Comparison of ENCODE assay signal across 16 cellular contexts in genomic region chr6:74451953-74452352, GRCh38.
A peak's percentile ranks its signal among the peaks of the same experiment; 100 is the strongest.
DNase-seq lines count a peak whose midpoint lies in the region; ATAC-seq, FAIRE-seq and TF ChIP-seq lines count a peak whose summit lies in the region.
"Had no signal": no experiment of that assay in that cellular context is flagged by ENCODE, and none has a peak within 500 bp of the region (broad histone marks: within the 10 kb centered on the region; RNA-seq: fewer than 3 reads in every experiment).

No MANE protein-coding gene starts in this region.

- no peak for DNase-seq in IMR-90
- no peak for DNase-seq in GM12878 (ENCODE audit: low read depth, low spot score)
- DNase-seq in mesenchymal stem cell: no peak
- no peak for DNase-seq in spleen
- DNase-seq in SHP77 (lab: John Stamatoyannopoulos, UW): no peak
- no peak for DNase-seq in midbrain (lab: John Stamatoyannopoulos, UW)
- DNase-seq: C1 segment of cervical spinal cord; Caco-2; CD4-positive, alpha-beta T cell; GF-D8; HCEC 1CT; HFFc6; KG1 had no signal

- no peaks in the 10 kb centered on the region for H3K79me1 ChIP-seq in IMR-90 (ENCODE audit: low read depth in 1 of 2, low read length in 2 of 2)
- no peaks in the 10 kb centered on the region for H3K79me1 ChIP-seq in mesenchymal stem cell (replicated peaks; ENCODE audit: low read length, poor library complexity, severe bottlenecking)

- no peak for TF ChIP-seq EP300 in GM12878 (IDR thresholded peaks at IDR 0.05; ENCODE audit: borderline replicate concordance in 1 of 2, control insufficient read depth in 1 of 2, low read depth in 2 of 2, low read length in 2 of 2)

- POLR2A ChIA-PET in IMR-90 (lab: Charles Lee; ENCODE audit: unreplicated experiment): no interaction called here
- POLR2A ChIA-PET in GM12878 (lab: Charles Lee): no interaction called here

- no peak overlapping the region for H3K56ac ChIP-seq in IMR-90 (ENCODE audit: extremely low read depth, insufficient read depth, low read length)

- H3K27ac ChIP-seq in IMR-90 (ENCODE audit: insufficient read depth, low read length) (no peak overlapping the region), GM12878 (ENCODE audit: control insufficient read depth, insufficient read depth) (no peak overlapping the region), mesenchymal stem cell (ENCODE audit: low read length, poor library complexity, severe bottlenecking) (no peak overlapping the region), spleen (no peak overlapping the region)

- H3K14ac ChIP-seq in IMR-90 (replicated peaks; ENCODE audit: low read depth, low read length) (no peak overlapping the region), mesenchymal stem cell (ENCODE audit: low read length in 2 of 2) (no peak overlapping the region)

- H3K79me2 ChIP-seq in GM12878 (ENCODE audit: control insufficient read depth, insufficient read depth, low read length): no peaks in the 10 kb centered on the region

- SMC1A ChIA-PET in GM12878 (lab: Charles Lee; ENCODE audit: uncharacterized antibody, unreplicated experiment): interaction anchor here (1.3 kb wide), 1 partner anchor 9 kb away, joined by 4 read pairs; no protein-coding TSS in a partner anchor

- H2BK20ac ChIP-seq in IMR-90 (ENCODE audit: low read depth, low read length): no peak overlapping the region

- no TSS peak for BruUV-seq in IMR-90 (replicated peaks; lab: Mats Ljungman, UMichigan)
- no TSS peak for BruUV-seq in GM12878 (replicated peaks; lab: Mats Ljungman, UMichigan)

- in situ Hi-C loops in IMR-90 (cut with MboI; ENCODE audit: low sequenced_read_pairs): no loop called here
- in situ Hi-C loops in GM12878 (cut with MboI): no loop called here

- H3K18ac ChIP-seq in IMR-90 (ENCODE audit: low read depth, low read length): no peak overlapping the region
- H3K18ac ChIP-seq in mesenchymal stem cell (ENCODE audit: low read depth in 1 of 2, low read length in 2 of 2): no peak overlapping the region

- ATAC-seq in GM18867 (IDR thresholded peaks at IDR 0.05; ENCODE audit: unreplicated experiment): peak; percentile 67
- no peak for ATAC-seq in IMR-90 (ENCODE audit: low read depth)
- peak; percentile 54 for ATAC-seq in GM12878

- intact Hi-C loops in IMR-90 (cut with micrococcal nuclease) (no loop called here), GM12878 (cut with micrococcal nuclease; ENCODE audit: unreplicated experiment) (no loop called here), spleen (cut with DNase I; ENCODE audit: low total_unique reads) (no loop called here)

- H2BK120ac ChIP-seq in IMR-90 (ENCODE audit: low read depth, low read length): 0 out of 2 replicates have a peak overlapping the region, but pooled peaks have one; percentile 17
- no peak overlapping the region for H2BK120ac ChIP-seq in mesenchymal stem cell (ENCODE audit: low read depth, low read length)

- peak overlapping the region; percentile 25 for H2AFZ ChIP-seq in IMR-90 (replicated peaks; ENCODE audit: low read length, poor library complexity)
- H2AFZ ChIP-seq in GM12878 (ENCODE audit: control insufficient read depth, low read depth, low read length): no peak overlapping the region
- H2AFZ ChIP-seq in mesenchymal stem cell (ENCODE audit: low read depth, low read length): no peak overlapping the region

- H4K8ac ChIP-seq in IMR-90 (ENCODE audit: low read depth in 2 of 2, low read length in 2 of 2) (no peak overlapping the region), mesenchymal stem cell (ENCODE audit: low read length) (peak overlapping the region; percentile 12)

- dilution Hi-C loops in IMR-90 (cut with HindIII; ENCODE audit: low sequenced_read_pairs, unreplicated experiment): no loop called here

- no peak for FAIRE-seq in GM12878 (lab: Jason Lieb, UNC)
- FAIRE-seq: A204.1, GM19239 had no signal

- H3K23ac ChIP-seq in IMR-90 (ENCODE audit: low read depth, low read length) (no peak overlapping the region), mesenchymal stem cell (ENCODE audit: low read length in 2 of 2) (no peak overlapping the region)

- no peak overlapping the region for H2BK15ac ChIP-seq in IMR-90 (ENCODE audit: low read depth, low read length)
- H2BK15ac ChIP-seq in mesenchymal stem cell (ENCODE audit: low read depth, poor library complexity, severe bottlenecking): no peak overlapping the region

- no peak for TF ChIP-seq CTCF in IMR-90 (conservative IDR thresholded peaks at IDR 0.05; ENCODE audit: low read depth, low read length)
- no peak for TF ChIP-seq CTCF in GM12878 (IDR thresholded peaks at IDR 0.05 in 2 of 3, conservative IDR thresholded peaks at IDR 0.05 in 1 of 3; ENCODE audit: control insufficient read depth in 2 of 3, extremely low read depth in 1 of 3, insufficient read depth in 1 of 3, low read depth in 3 of 3, low read length in 3 of 3)
- no peak for TF ChIP-seq CTCF in spleen (IDR thresholded peaks at IDR 0.05 in 8 of 11, conservative IDR thresholded peaks at IDR 0.05 in 3 of 11)

- no peaks in the 10 kb centered on the region; the same call in 1 of the 2 replicates for H3K4me1 ChIP-seq in IMR-90 (ENCODE audit: control insufficient read depth, insufficient read depth, low read length)
- H3K4me1 ChIP-seq in GM12878 (ENCODE audit: control insufficient read depth, insufficient read depth, low read length): no peaks in the 10 kb centered on the region
- H3K4me1 ChIP-seq in mesenchymal stem cell (ENCODE audit: control insufficient read depth, insufficient read depth, low read depth, low read length): no peaks in the 10 kb centered on the region
- no peaks in the 10 kb centered on the region for H3K4me1 ChIP-seq in spleen

- H4K5ac ChIP-seq in IMR-90 (ENCODE audit: low read depth, low read length): no peak overlapping the region

- 0% methylated on average over 1 of the region's 5 CpGs; no CpG with 5 or more reads in 1 of the 2 experiments for WGBS in IMR-90 (ENCODE audit: extremely low coverage in 2 of 2, insufficient read length in 1 of 2), 2 experiments
- WGBS in GM12878 (ENCODE audit: insufficient coverage, insufficient replicate concordance, low lambda C conversion rate, missing lambda C conversion rate): 18% methylated on average over 5 of the region's 5 CpGs
- 68% methylated on average over 5 of the region's 5 CpGs for WGBS in mesenchymal stem cell
- 51 to 74% (median 72%) methylated on average over 5 of the region's 5 CpGs for WGBS in spleen, 5 donors

- H2AK5ac ChIP-seq in IMR-90 (ENCODE audit: low read depth, low read length): no peak overlapping the region
- H2AK5ac ChIP-seq in mesenchymal stem cell (ENCODE audit: low read length, severe bottlenecking): no peak overlapping the region

- no peak overlapping the region for H2AK9ac ChIP-seq in IMR-90 (replicated peaks; ENCODE audit: low read depth, low read length, poor library complexity)

- H3K4me2 ChIP-seq in IMR-90 (ENCODE audit: low read depth, low read length) (no peak overlapping the region), GM12878 (ENCODE audit: control insufficient read depth, insufficient read depth) (no peak overlapping the region), mesenchymal stem cell (ENCODE audit: low read length, poor library complexity, severe bottlenecking) (no peak overlapping the region)

- RAD21 ChIA-PET in GM12878 (lab: Charles Lee; ENCODE audit: unreplicated experiment): interaction anchor here (1.1 to 1.8 kb wide), 2 partner anchors 15 to 23 kb away, joined by 4 to 5 read pairs; no protein-coding TSS in a partner anchor

- H3K36me3 ChIP-seq in IMR-90 (ENCODE audit: control insufficient read depth, insufficient read depth, low read length) (no peaks in the 10 kb centered on the region), GM12878 (ENCODE audit: control insufficient read depth in 2 of 2, insufficient read depth in 2 of 2, low read length in 1 of 2) (no peaks in the 10 kb centered on the region), mesenchymal stem cell (ENCODE audit: control insufficient read depth in 1 of 2, insufficient read depth in 2 of 2, low read depth in 1 of 2, low read length in 2 of 2) (no peaks in the 10 kb centered on the region), spleen (no peaks in the 10 kb centered on the region)

- H4K91ac ChIP-seq in IMR-90 (ENCODE audit: insufficient read depth, low read depth, low read length) (no peak overlapping the region), mesenchymal stem cell (ENCODE audit: low read length) (no peak overlapping the region)

- no peak for TF ChIP-seq POLR2A in IMR-90 (IDR thresholded peaks at IDR 0.05; ENCODE audit: low read depth, low read length)
- no peak for TF ChIP-seq POLR2A in GM12878 (IDR thresholded peaks at IDR 0.05; ENCODE audit: low read depth, low read length)
- no peak for TF ChIP-seq POLR2A in spleen (IDR thresholded peaks at IDR 0.05)

- H3K9me3 ChIP-seq in IMR-90 (ENCODE audit: control insufficient read depth, insufficient read depth, low read length) (no peaks in the 10 kb centered on the region), GM12878 (replicated peaks; ENCODE audit: control insufficient read depth, insufficient read depth, low read length) (no peaks in the 10 kb centered on the region), mesenchymal stem cell (ENCODE audit: control insufficient read depth, low read length) (no peaks in the 10 kb centered on the region), spleen (no peaks in the 10 kb centered on the region)
- H3K9me3 ChIP-seq: Caco-2 had no signal

- H3K4ac ChIP-seq in IMR-90 (ENCODE audit: low read depth, low read length) (no peak overlapping the region), mesenchymal stem cell (ENCODE audit: low read depth in 1 of 2, low read length in 2 of 2) (no peak overlapping the region)

- H4K20me1 ChIP-seq in IMR-90 (ENCODE audit: insufficient read depth, low read length) (no peaks in the 10 kb centered on the region), GM12878 (ENCODE audit: control insufficient read depth, insufficient read depth) (no peaks in the 10 kb centered on the region)

- no peak overlapping the region for H3K4me3 ChIP-seq in IMR-90 (ENCODE audit: insufficient read depth, low read depth, low read length)
- H3K4me3 ChIP-seq in GM12878: no peak overlapping the region
- H3K4me3 ChIP-seq in mesenchymal stem cell (ENCODE audit: insufficient read depth in 1 of 2, low read depth in 1 of 2, low read length in 2 of 2): no peak overlapping the region
- H3K4me3 ChIP-seq in spleen: no peak overlapping the region

- TF ChIP-seq RAD21 in IMR-90 (IDR thresholded peaks at IDR 0.05; ENCODE audit: low read length) (no peak), GM12878 (IDR thresholded peaks at IDR 0.05; ENCODE audit: insufficient read depth, low read depth, low read length) (no peak)

- H3K27me3 ChIP-seq in IMR-90 (ENCODE audit: control insufficient read depth, insufficient read depth, low read length) (no peaks in the 10 kb centered on the region), GM12878 (replicated peaks in 1 of 2; ENCODE audit: control insufficient read depth in 2 of 2, insufficient read depth in 2 of 2, low read length in 1 of 2) (no peaks in the 10 kb centered on the region), mesenchymal stem cell (ENCODE audit: control insufficient read depth in 1 of 2, insufficient read depth in 1 of 2, low read length in 2 of 2) (no peaks in the 10 kb centered on the region), spleen (replicated peaks in 1 of 7) (no peaks in the 10 kb centered on the region)

- H3K9ac ChIP-seq in IMR-90 (ENCODE audit: low read depth, low read length) (no peak overlapping the region), GM12878 (ENCODE audit: control insufficient read depth, insufficient read depth, low read length) (no peak overlapping the region), mesenchymal stem cell (ENCODE audit: low read length) (no peak overlapping the region)

- CTCF ChIA-PET in IMR-90 (lab: Yijun Ruan, JAX): no interaction called here
- CTCF ChIA-PET in GM12878 (lab: Yijun Ruan, JAX): interaction anchor here (0.6 to 1.1 kb wide), 2 partner anchors 67 to 758 kb away, joined by 3 read pairs; no protein-coding TSS in a partner anchor

- H2BK5ac ChIP-seq in IMR-90 (ENCODE audit: low read depth, low read length, poor library complexity, severe bottlenecking) (no peak overlapping the region), mesenchymal stem cell (ENCODE audit: low read depth, low read length, poor library complexity, severe bottlenecking) (no peak overlapping the region)

- peak overlapping the region in 1 of 2 experiments; percentile 18 for H2BK12ac ChIP-seq in mesenchymal stem cell (ENCODE audit: low read length in 2 of 2)

- H3K9me1 ChIP-seq in IMR-90 (ENCODE audit: insufficient read depth, low read length): no peaks in the 10 kb centered on the region
